ENCODE assay signal across 1 cellular context in the genomic region with DNA sequence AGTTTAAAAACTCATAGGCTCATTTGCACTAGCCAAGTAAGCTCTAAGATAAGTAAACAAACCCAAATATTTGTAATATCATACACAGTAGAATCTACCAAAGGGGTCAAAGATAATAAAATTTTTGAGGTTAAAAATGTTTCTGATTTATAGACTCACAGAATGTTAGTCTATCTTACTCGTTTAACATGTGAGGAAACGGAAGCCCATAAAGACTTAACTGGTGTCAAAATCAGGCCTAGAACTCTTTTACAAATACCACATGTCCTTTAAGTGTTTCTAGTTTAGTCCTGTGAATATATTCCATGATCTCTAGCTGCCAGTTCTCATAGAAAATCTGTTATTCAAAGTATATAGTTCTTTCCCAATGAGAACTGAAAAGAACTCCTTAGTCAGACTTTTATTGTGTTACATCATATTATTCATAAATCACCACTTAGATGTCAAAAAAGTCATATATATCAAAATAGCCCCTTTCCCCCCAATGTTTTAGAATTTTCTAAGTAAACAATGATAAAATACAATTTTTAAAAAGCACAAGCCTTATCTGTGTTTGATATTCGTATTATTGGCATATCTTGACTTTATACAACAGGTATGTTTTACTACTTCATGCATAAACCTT.
TF ChIP-seq lines count a peak whose summit lies in the region.

No MANE protein-coding gene starts in this region.

TF ChIP-seq in IMR-90, 13 proteins besides CTCF, POLR2A, EP300 and RAD21 (continued from another document):
- TF ChIP-seq BHLHE40 (IDR thresholded peaks at IDR 0.05; ENCODE audit: low read depth, low read length) (no peak), CEBPB (IDR thresholded peaks at IDR 0.05; ENCODE audit: low read depth, low read length) (no peak)
- TF ChIP-seq, protein P1, sequence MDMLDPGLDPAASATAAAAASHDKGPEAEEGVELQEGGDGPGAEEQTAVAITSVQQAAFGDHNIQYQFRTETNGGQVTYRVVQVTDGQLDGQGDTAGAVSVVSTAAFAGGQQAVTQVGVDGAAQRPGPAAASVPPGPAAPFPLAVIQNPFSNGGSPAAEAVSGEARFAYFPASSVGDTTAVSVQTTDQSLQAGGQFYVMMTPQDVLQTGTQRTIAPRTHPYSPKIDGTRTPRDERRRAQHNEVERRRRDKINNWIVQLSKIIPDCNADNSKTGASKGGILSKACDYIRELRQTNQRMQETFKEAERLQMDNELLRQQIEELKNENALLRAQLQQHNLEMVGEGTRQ (IDR thresholded peaks at IDR 0.05; ENCODE audit: low read depth, low read length) = no peak
- TF ChIP-seq, protein P2, sequence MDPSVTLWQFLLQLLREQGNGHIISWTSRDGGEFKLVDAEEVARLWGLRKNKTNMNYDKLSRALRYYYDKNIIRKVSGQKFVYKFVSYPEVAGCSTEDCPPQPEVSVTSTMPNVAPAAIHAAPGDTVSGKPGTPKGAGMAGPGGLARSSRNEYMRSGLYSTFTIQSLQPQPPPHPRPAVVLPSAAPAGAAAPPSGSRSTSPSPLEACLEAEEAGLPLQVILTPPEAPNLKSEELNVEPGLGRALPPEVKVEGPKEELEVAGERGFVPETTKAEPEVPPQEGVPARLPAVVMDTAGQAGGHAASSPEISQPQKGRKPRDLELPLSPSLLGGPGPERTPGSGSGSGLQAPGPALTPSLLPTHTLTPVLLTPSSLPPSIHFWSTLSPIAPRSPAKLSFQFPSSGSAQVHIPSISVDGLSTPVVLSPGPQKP (IDR thresholded peaks at IDR 0.05; ENCODE audit: borderline replicate concordance, low read depth, low read length) = no peak
